22 cellular contexts compared by ENCODE assay signal in genomic region chr12:132148368-132149045, GRCh38. TPM values are rescaled to one million over a fixed set of nuclear protein-coding genes. Genes with fewer than 3 reads are reported as not detected.
DNase-seq lines count a peak whose midpoint lies in the region; ATAC-seq, FAIRE-seq and TF ChIP-seq lines count a peak whose summit lies in the region.
"Had no signal": no experiment of that assay in that cellular context is flagged by ENCODE, and none has a peak within 500 bp of the region (broad histone marks: within the 10 kb centered on the region; RNA-seq: fewer than 3 reads in every experiment).

No MANE protein-coding gene starts in this region.

- POLR2A ChIA-PET in HepG2 (lab: Yijun Ruan, JAX), result no interaction called here

- DNase-seq in right lobe of liver, result peak in 2 of 3 donors; percentile 15 to 37
- no peak for DNase-seq in HepG2 (ENCODE audit: low spot score)
- DNase-seq in islet precursor cell, result peak; percentile 52
- DNase-seq in psoas muscle, result peak; percentile 16 to 52
- DNase-seq in HT-29 (ENCODE audit: low spot score), result no peak
- DNase-seq in stimulated activated effector memory CD8-positive, alpha-beta T cell treated with anti-CD3 and anti-CD28 coated beads, Interleukin-12 subunit alpha, Interleukin-12 subunit beta, amount 100 ng/mL, for 72 hours (ENCODE audit: low spot score in 2 of 2), result no peak
- no peak for DNase-seq in NCI-H446 (lab: John Stamatoyannopoulos, UW)
- DNase-seq: ACHN, Calu3, DMS153, Karpas-422, MV-4-11, NCI-H1105 treated with DMSO at 0.1 percent for 48 hours, NCI-H2029 treated with DMSO at 0.1 percent for 48 hours, NCI-H2171, NCI-H526 had no signal

- H4K20me1 ChIP-seq in HepG2 (ENCODE audit: insufficient read depth, low read length), result peaks cover 1% of the 10 kb centered on the region; the same call in 1 of the 2 replicates

- H3K36me3 Mint-ChIP-seq in stimulated activated effector memory CD8-positive, alpha-beta T cell treated with anti-CD3 and anti-CD28 coated beads, Interleukin-12 subunit alpha, Interleukin-12 subunit beta, amount 100 ng/mL, for 72 hours, result peaks cover 29% of the 10 kb centered on the region

- WGBS in right lobe of liver (ENCODE audit: insufficient coverage, low coverage, low lambda C conversion rate, missing lambda C conversion rate), result 85% methylated on average over 5 of the region's 41 CpGs
- 97% methylated on average over 30 of the region's 41 CpGs for WGBS in HepG2 (ENCODE audit: low lambda C conversion rate)
- 90 to 93% (median 93%) methylated on average over 10 to 35 of the region's 41 CpGs for WGBS in psoas muscle, 3 donors

- in situ Hi-C loops in HepG2 (cut with HindIII; ENCODE audit: extremely low pct_ligation_motif_present, low pct_unique_long_range_greater_than_20kb), result no loop called here

- no peaks in the 10 kb centered on the region for H3K9me3 ChIP-seq in right lobe of liver
- H3K9me3 ChIP-seq in HepG2 (ENCODE audit: low read length), result no peaks in the 10 kb centered on the region
- no peaks in the 10 kb centered on the region for H3K9me3 ChIP-seq in psoas muscle
- H3K9me3 ChIP-seq: BLaER1 treated with 17β-estradiol and CSF1 and Interleukin-3, amounts not matched to agents 10 nM and 100 nM had no signal

- ATAC-seq in right lobe of liver (no peak), HepG2 (no peak), psoas muscle (no peak)
- ATAC-seq in stimulated activated effector memory CD8-positive, alpha-beta T cell treated with anti-CD3 and anti-CD28 coated beads, Interleukin-12 subunit alpha, Interleukin-12 subunit beta, amount 100 ng/mL, for 72 hours, result no peak
- ATAC-seq: Right ventricle myocardium inferior had no signal

- H3K4me1 ChIP-seq in right lobe of liver (peaks cover 0 to 7% (median 3%) of the 10 kb centered on the region in 4 donors), HepG2 (ENCODE audit: insufficient read depth, low read length) (peaks cover 9% of the 10 kb centered on the region), psoas muscle (peaks cover 6% of the 10 kb centered on the region)

- H3K27ac ChIP-seq in right lobe of liver (no peak overlapping the region), HepG2 (ENCODE audit: extremely low read length, insufficient read depth, low read length) (no peak overlapping the region), psoas muscle (no peak overlapping the region)
- H3K27ac ChIP-seq: BLaER1 treated with 17β-estradiol and CSF1 and Interleukin-3, amounts not matched to agents 10 nM and 100 nM had no signal

- FAIRE-seq in HepG2 (lab: Jason Lieb, UNC), result no peak
- FAIRE-seq: GM12891, H54, RCC 7860 had no signal

- H3K36me3 ChIP-seq in right lobe of liver, result peaks cover 0 to 6% (median 0%) of the 10 kb centered on the region in 4 donors
- peaks cover 0 to 2% of the 10 kb centered on the region in 2 experiments; a peak in 1 of 5 replicates for H3K36me3 ChIP-seq in HepG2 (replicated peaks in 1 of 2; ENCODE audit: control insufficient read depth in 1 of 2, insufficient read depth in 2 of 2, low read length in 2 of 2)
- H3K36me3 ChIP-seq in psoas muscle (ENCODE audit: insufficient read depth in 1 of 2, low read depth in 1 of 2), result peaks cover 0 to 43% of the 10 kb centered on the region in 2 donors

- CTCF ChIA-PET in HepG2 (lab: Yijun Ruan, JAX; ENCODE audit: low intra/inter-chr PET ratio, low total read pairs), result no interaction called here

- peaks cover 14% of the 10 kb centered on the region for H3K79me2 ChIP-seq in HepG2 (ENCODE audit: insufficient read depth, low read length)

- H3K27me3 ChIP-seq in right lobe of liver (no peaks in the 10 kb centered on the region), HepG2 (ENCODE audit: control insufficient read depth in 1 of 2, insufficient read depth in 2 of 2, low read length in 2 of 2) (no peaks in the 10 kb centered on the region; a peak in 1 of 5 replicates), psoas muscle (ENCODE audit: insufficient read depth in 3 of 3, low read length in 2 of 3) (no peaks in the 10 kb centered on the region)
- H3K27me3 ChIP-seq: BLaER1 treated with 17β-estradiol and CSF1 and Interleukin-3, amounts not matched to agents 10 nM and 100 nM had no signal

- H2AFZ ChIP-seq in HepG2 (ENCODE audit: low read length), result no peak overlapping the region

- no peak overlapping the region for H3K4me3 Mint-ChIP-seq in stimulated activated effector memory CD8-positive, alpha-beta T cell treated with anti-CD3 and anti-CD28 coated beads, Interleukin-12 subunit alpha, Interleukin-12 subunit beta, amount 100 ng/mL, for 72 hours
- H3K4me3 Mint-ChIP-seq: CD8-positive, alpha-beta memory T cell had no signal

- TF ChIP-seq EP300 in HepG2 (IDR thresholded peaks at IDR 0.05; ENCODE audit: low read depth in 2 of 2, low read length in 2 of 2), result no peak
- TF ChIP-seq EP300 in HepG2 (CRISPR knock-in tag; IDR thresholded peaks at IDR 0.05; ENCODE audit: borderline replicate concordance), result no peak

- no peak for TF ChIP-seq RAD21 in HepG2 (CRISPR knock-in tag; IDR thresholded peaks at IDR 0.05)

- H3K9ac ChIP-seq in HepG2 (ENCODE audit: insufficient read depth, low read depth, low read length), result no peak overlapping the region
- H3K9ac ChIP-seq: BLaER1 treated with 17β-estradiol and CSF1 and Interleukin-3, amounts not matched to agents 10 nM and 100 nM had no signal

- TF ChIP-seq POLR2A in right lobe of liver (IDR thresholded peaks at IDR 0.05) (no peak), HepG2 (IDR thresholded peaks at IDR 0.05; ENCODE audit: insufficient read depth in 1 of 2, low read depth in 2 of 2, low read length in 2 of 2) (no peak)

- H3K4me2 ChIP-seq in HepG2 (ENCODE audit: low read depth, low read length), result no peak overlapping the region
- H3K4me2 ChIP-seq: BLaER1 treated with 17β-estradiol and CSF1 and Interleukin-3, amounts not matched to agents 10 nM and 100 nM had no signal

- intact Hi-C loops in right lobe of liver (cut with DNase I), result no loop called here
- intact Hi-C loops in HepG2 (cut with micrococcal nuclease; ENCODE audit: unreplicated experiment), result no loop called here
- intact Hi-C loops in psoas muscle (cut with DNase I), result no loop called here

- BruUV-seq in HepG2 (replicated peaks; lab: Mats Ljungman, UMichigan), result no TSS peak

- H3K4me3 ChIP-seq in right lobe of liver, result no peak overlapping the region
- H3K4me3 ChIP-seq in HepG2 (replicated peaks in 1 of 3; ENCODE audit: insufficient read depth in 1 of 3, low read depth in 2 of 3, low read length in 3 of 3), result no peak overlapping the region
- H3K4me3 ChIP-seq in psoas muscle, result no peak overlapping the region
- H3K4me3 ChIP-seq: BLaER1 treated with 17β-estradiol and CSF1 and Interleukin-3, amounts not matched to agents 10 nM and 100 nM had no signal

- H3K9me3 Mint-ChIP-seq in stimulated activated effector memory CD8-positive, alpha-beta T cell treated with anti-CD3 and anti-CD28 coated beads, Interleukin-12 subunit alpha, Interleukin-12 subunit beta, amount 100 ng/mL, for 72 hours, result no peaks in the 10 kb centered on the region
- H3K9me3 Mint-ChIP-seq: CD8-positive, alpha-beta memory T cell had no signal

- peaks cover 23% of the 10 kb centered on the region for H3K4me1 Mint-ChIP-seq in stimulated activated effector memory CD8-positive, alpha-beta T cell treated with anti-CD3 and anti-CD28 coated beads, Interleukin-12 subunit alpha, Interleukin-12 subunit beta, amount 100 ng/mL, for 72 hours

- no peak for TF ChIP-seq CTCF in right lobe of liver (IDR thresholded peaks at IDR 0.05)
- TF ChIP-seq CTCF in HepG2 (CRISPR knock-in tag; IDR thresholded peaks at IDR 0.05), result no peak
- no peak for TF ChIP-seq CTCF in psoas muscle (IDR thresholded peaks at IDR 0.05)

- no peak overlapping the region for H3K27ac Mint-ChIP-seq in stimulated activated effector memory CD8-positive, alpha-beta T cell treated with anti-CD3 and anti-CD28 coated beads, Interleukin-12 subunit alpha, Interleukin-12 subunit beta, amount 100 ng/mL, for 72 hours
- H3K27ac Mint-ChIP-seq: CD8-positive, alpha-beta memory T cell had no signal

RNA-seq across cellular contexts. Expression of gene NOC4L, which starts 4.2 kb away (rescaled TPM):
- total RNA-seq in right lobe of liver, result 1 to 10 TPM; 7.4 to 9.7 (median 8.3) TPM
- total RNA-seq in HepG2 (2016; rRNA removed; fragmentation: Illumina TruSeq; extraction: Trizol), result 12.1 and 14.6 TPM in 2 replicates
- total RNA-seq in HepG2 (2016; cell fraction: cytosol; rRNA removed; fragmentation: Illumina TruSeq; extraction: Trizol; ENCODE audit: low read depth), result 7.5 and 7.6 TPM in 2 replicates
- total RNA-seq in HepG2 (2016; cell fraction: insoluble cytoplasmic fraction; rRNA removed; fragmentation: Illumina TruSeq; extraction: Trizol), result 9.2 and 14.5 TPM in 2 replicates
- 8.8 and 9.0 TPM in 2 replicates for total RNA-seq in HepG2 (2016; cell fraction: membrane; rRNA removed; fragmentation: Illumina TruSeq; extraction: Trizol)
- 9.0 and 10.7 TPM in 2 replicates for total RNA-seq in HepG2 (2016; cell fraction: nucleus; rRNA removed; fragmentation: Illumina TruSeq; extraction: Trizol)
- 4.3 and 4.6 TPM in 2 replicates for polyA plus RNA-seq in HepG2 (2011; rRNA removed)
- polyA plus RNA-seq in HepG2 (2011; cell fraction: cytosol; rRNA removed), result 2.7 and 4.4 TPM in 2 replicates
- 14.6 and 21.3 TPM in 2 replicates for polyA plus RNA-seq in HepG2 (2011; cell fraction: nucleus; rRNA removed)
- 7.9 and 11.5 TPM in 2 replicates for polyA plus RNA-seq in HepG2 (2012)
- 11.7 and 12.8 TPM in 2 replicates for polyA plus RNA-seq in HepG2 (2016; cell fraction: cytosol; fragmentation: Illumina TruSeq; extraction: Trizol; ENCODE audit: low read depth)
- polyA plus RNA-seq in HepG2 (2016; cell fraction: insoluble cytoplasmic fraction; fragmentation: Illumina TruSeq; extraction: Trizol; ENCODE audit: low read depth), result 14.6 and 19.7 TPM in 2 replicates
- 9.3 and 11.4 TPM in 2 replicates for polyA plus RNA-seq in HepG2 (2016; cell fraction: membrane; fragmentation: Illumina TruSeq; extraction: Trizol; ENCODE audit: low read depth)
- polyA plus RNA-seq in HepG2 (2016; cell fraction: nucleus; fragmentation: Illumina TruSeq; extraction: Trizol; ENCODE audit: insufficient read depth, low read depth), result 25.5 and 25.9 TPM in 2 replicates
- polyA minus RNA-seq in HepG2 (2011; rRNA and poly(A)+ RNA removed; ENCODE audit: low replicate concordance), result 5.3 and 10.2 TPM in 2 replicates
- 4.2 and 4.3 TPM in 2 replicates for polyA minus RNA-seq in HepG2 (2011; cell fraction: cytosol; rRNA and poly(A)+ RNA removed)
- 2.7 and 3.7 TPM in 2 replicates for polyA minus RNA-seq in HepG2 (2011; cell fraction: nucleus; rRNA and poly(A)+ RNA removed)
- 10 to 100 TPM in 3 of 4 donors, 1 to 10 TPM in 1; 7.9 to 25.7 (median 17.7) TPM for total RNA-seq in psoas muscle
- polyA plus RNA-seq in psoas muscle, result 10 to 100 TPM; 28.4 to 36.7 (median 30.8) TPM
- 45.8 and 47.0 TPM in 2 replicates for total RNA-seq in HT-29 (2014; rRNA removed; shearing (Covaris generic))

RNA-seq across cellular contexts. Expression of gene DDX51, which starts 4.4 kb away (rescaled TPM):
- 1 to 10 TPM; 4.2 to 9.0 (median 5.2) TPM for total RNA-seq in right lobe of liver
- total RNA-seq in HepG2 (2016; rRNA removed; fragmentation: Illumina TruSeq; extraction: Trizol), result 3.5 and 10.1 TPM in 2 replicates
- total RNA-seq in HepG2 (2016; cell fraction: cytosol; rRNA removed; fragmentation: Illumina TruSeq; extraction: Trizol; ENCODE audit: low read depth), result 3.5 and 3.6 TPM in 2 replicates
- total RNA-seq in HepG2 (2016; cell fraction: insoluble cytoplasmic fraction; rRNA removed; fragmentation: Illumina TruSeq; extraction: Trizol), result 2.7 and 9.3 TPM in 2 replicates
- 2.5 and 3.2 TPM in 2 replicates for total RNA-seq in HepG2 (2016; cell fraction: membrane; rRNA removed; fragmentation: Illumina TruSeq; extraction: Trizol)
- total RNA-seq in HepG2 (2016; cell fraction: nucleus; rRNA removed; fragmentation: Illumina TruSeq; extraction: Trizol), result 9.6 and 14.3 TPM in 2 replicates
- polyA plus RNA-seq in HepG2 (2011; rRNA removed), result 10.1 and 11.6 TPM in 2 replicates
- 3.4 and 4.5 TPM in 2 replicates for polyA plus RNA-seq in HepG2 (2011; cell fraction: cytosol; rRNA removed)
- polyA plus RNA-seq in HepG2 (2011; cell fraction: nucleus; rRNA removed), result 66.0 and 70.7 TPM in 2 replicates
- polyA plus RNA-seq in HepG2 (2012), result 9.1 and 11.4 TPM in 2 replicates
- 0.85 and 1.1 TPM in 2 replicates for polyA plus RNA-seq in HepG2 (2016; cell fraction: cytosol; fragmentation: Illumina TruSeq; extraction: Trizol; ENCODE audit: low read depth)
- 4.4 and 5.8 TPM in 2 replicates for polyA plus RNA-seq in HepG2 (2016; cell fraction: insoluble cytoplasmic fraction; fragmentation: Illumina TruSeq; extraction: Trizol; ENCODE audit: low read depth)
- polyA plus RNA-seq in HepG2 (2016; cell fraction: membrane; fragmentation: Illumina TruSeq; extraction: Trizol; ENCODE audit: low read depth), result 1.2 and 2.1 TPM in 2 replicates
- polyA plus RNA-seq in HepG2 (2016; cell fraction: nucleus; fragmentation: Illumina TruSeq; extraction: Trizol; ENCODE audit: insufficient read depth, low read depth), result 41.8 and 50.5 TPM in 2 replicates
- 10.7 and 19.6 TPM in 2 replicates for polyA minus RNA-seq in HepG2 (2011; rRNA and poly(A)+ RNA removed; ENCODE audit: low replicate concordance)
- polyA minus RNA-seq in HepG2 (2011; cell fraction: cytosol; rRNA and poly(A)+ RNA removed), result 3.3 and 4.1 TPM in 2 replicates
- 14.7 and 15.7 TPM in 2 replicates for polyA minus RNA-seq in HepG2 (2011; cell fraction: nucleus; rRNA and poly(A)+ RNA removed)
- total RNA-seq in psoas muscle, result 10 to 100 TPM in 3 of 4 donors, 1 to 10 TPM in 1; 7.3 to 17.1 (median 11.8) TPM
- 10 to 100 TPM; 11.7 to 17.0 (median 14.8) TPM for polyA plus RNA-seq in psoas muscle
- 21.4 and 35.3 TPM in 2 replicates for total RNA-seq in HT-29 (2014; rRNA removed; shearing (Covaris generic))

Comparison
In these comparisons a context has a peak if more than half of its experiments do, and no peak if none do; other contexts are left out.
1. DNase-seq: peak in right lobe of liver (2 of 3), islet precursor cell (single experiment) and psoas muscle (2 of 2); none in HepG2 (single experiment), HT-29 (single experiment), stimulated activated effector memory CD8-positive, alpha-beta T cell treated with anti-CD3 and anti-CD28 coated beads, Interleukin-12 subunit alpha, Interleukin-12 subunit beta, amount 100 ng/mL, for 72 hours (0 of 2) and NCI-H446 (0 of 2).